ENCODE assay signal across 9 cellular contexts in genomic region chr19:5520501-5520900, GRCh38. TPM values are rescaled to one million over a fixed set of nuclear protein-coding genes. Genes with fewer than 3 reads are reported as not detected.
"Had no signal": no experiment of that assay in that cellular context is flagged by ENCODE, and none has a peak within 500 bp of the region (broad histone marks: within the 10 kb centered on the region; RNA-seq: fewer than 3 reads in every experiment).

No MANE protein-coding gene starts in this region.

- H2AFZ ChIP-seq: GM23248 had no signal

- H3K27ac ChIP-seq: GM23248, HL-60, KMS-11 had no signal

- H3K4me3 ChIP-seq: GM23248 had no signal

- H3K27ac Mint-ChIP-seq: H9 had no signal

- DNase-seq: GM23248, GOT3, H9, HCEC 1CT, IMR-90, KBM-7 had no signal

- H3K4me3 Mint-ChIP-seq: H9 had no signal

- H3K9ac ChIP-seq: GM23248, KMS-11 had no signal

- FAIRE-seq: H54 had no signal

- H3K4me2 ChIP-seq: KMS-11 had no signal

RNA-seq across cellular contexts. Expression of gene TINCR, which starts 47.3 kb away (rescaled TPM):
- total RNA-seq: IMR-90 had no signal
- polyA plus RNA-seq: GM23248 had no signal
